8 cellular contexts compared by ENCODE assay signal in genomic region chr5:75510836-75511434, GRCh38. TPM values are rescaled to one million over a fixed set of nuclear protein-coding genes. Genes with fewer than 3 reads are reported as not detected.
A peak's percentile ranks its signal among the peaks of the same experiment; 100 is the strongest.
DNase-seq lines count a peak whose midpoint lies in the region; ATAC-seq and TF ChIP-seq lines count a peak whose summit lies in the region.

No MANE protein-coding gene starts in this region.

- H3K9me3 ChIP-seq in OCI-LY7 (ENCODE audit: low read length), result peaks cover 19% of the 10 kb centered on the region; the same call in 1 of the 2 replicates
- no peaks in the 10 kb centered on the region for H3K9me3 ChIP-seq in heart left ventricle

- POLR2A ChIA-PET in OCI-LY7 (lab: Charles Lee), result interaction anchor here (0.9 to 2.5 kb wide), 4 partner anchors 13 to 1114 kb away, joined by 3 to 9 read pairs (median 4); no protein-coding TSS in a partner anchor
- POLR2A ChIA-PET in activated naive CD8-positive, alpha-beta T cell treated with anti-CD3 and anti-CD28 coated beads, Interleukin-2, amount 10 ng/mL, durations not matched to agents 7 days and 5 days (lab: Charles Lee), result interaction anchor here (1.0 to 1.7 kb wide), 5 partner anchors 174 to 665 kb away, joined by 3 to 10 read pairs (median 7); partner anchors contain the start of genes ANKRD31, HMGCR and POC5

- no peak for TF ChIP-seq POLR2A in heart left ventricle (IDR thresholded peaks at IDR 0.05)

- BruUV-seq in OCI-LY7 (replicated peaks; lab: Mats Ljungman, UMichigan), result no TSS peak

- H3K27ac ChIP-seq in OCI-LY7 (ENCODE audit: low read depth, low read length, poor library complexity, severe bottlenecking) (peak overlapping the region; percentile 54), heart left ventricle (peak overlapping the region; percentile 76 to 94 (median 92))

- peak overlapping the region; percentile 95 for H3K27ac Mint-ChIP-seq in activated naive CD8-positive, alpha-beta T cell treated with anti-CD3 and anti-CD28 coated beads, Interleukin-2, amount 10 ng/mL, durations not matched to agents 7 days and 5 days

- DNase-seq in DMS 273 (lab: John Stamatoyannopoulos, UW; ENCODE audit: unreplicated experiment) (peak; percentile 75), DMS 273 treated with DMSO at 0.1 percent for 48 hours (lab: John Stamatoyannopoulos, UW) (no peak), OCI-LY7 (ENCODE audit: low spot score) (peak; percentile 42), heart left ventricle (peak; percentile 25 to 76 (median 51)), posterior cingulate gyrus (peak in 9 of 10 donors; percentile 15 to 93 (median 45)), DMS79 treated with DMSO at 0.1 percent for 48 hours (lab: John Stamatoyannopoulos, UW) (no peak)
- no peak for DNase-seq in activated naive CD8-positive, alpha-beta T cell treated with anti-CD3 and anti-CD28 coated beads, Interleukin-2, amount 10 ng/mL, durations not matched to agents 7 days and 5 days

- peaks cover 34% of the 10 kb centered on the region for H3K4me1 Mint-ChIP-seq in activated naive CD8-positive, alpha-beta T cell treated with anti-CD3 and anti-CD28 coated beads, Interleukin-2, amount 10 ng/mL, durations not matched to agents 7 days and 5 days

- H3K4me3 ChIP-seq in OCI-LY7 (ENCODE audit: low read depth, low read length, poor library complexity, severe bottlenecking) (peak overlapping the region; percentile 91), heart left ventricle (peak overlapping the region; percentile 71 to 97 (median 84))

- H3K9me2 ChIP-seq in OCI-LY7 (ENCODE audit: insufficient read depth, low read length), result no peaks in the 10 kb centered on the region; the same call in 1 of the 2 replicates

- H3K4me2 ChIP-seq in OCI-LY7 (ENCODE audit: low read length), result peak overlapping the region; percentile 99

- peaks cover 47% of the 10 kb centered on the region for H3K4me1 ChIP-seq in OCI-LY7 (ENCODE audit: insufficient read depth, low read length, poor library complexity, severe bottlenecking)
- H3K4me1 ChIP-seq in heart left ventricle, result peaks cover 4 to 59% (median 38%) of the 10 kb centered on the region in 12 donors

- WGBS in heart left ventricle, 4 donors, result 1% methylated on average over 48 to 54 of the region's 54 CpGs

- CTCF ChIA-PET in OCI-LY7 (lab: Charles Lee; ENCODE audit: unreplicated experiment), result no interaction called here

- no peaks in the 10 kb centered on the region for H3K27me3 ChIP-seq in heart left ventricle

- ATAC-seq in HG02852 (IDR thresholded peaks at IDR 0.05; ENCODE audit: unreplicated experiment), result peak; percentile 32
- ATAC-seq in activated naive CD8-positive, alpha-beta T cell treated with anti-CD3 and anti-CD28 coated beads, Interleukin-2, amount 10 ng/mL, durations not matched to agents 7 days and 5 days (ENCODE audit: low read depth), result peak; percentile 30
- ATAC-seq in heart left ventricle, result peak; percentile 11 to 65 (median 57)

- no peak for TF ChIP-seq CTCF in OCI-LY7 (conservative IDR thresholded peaks at IDR 0.05; ENCODE audit: low read length)
- no peak for TF ChIP-seq CTCF in heart left ventricle (IDR thresholded peaks at IDR 0.05)

- H3K36me3 Mint-ChIP-seq in activated naive CD8-positive, alpha-beta T cell treated with anti-CD3 and anti-CD28 coated beads, Interleukin-2, amount 10 ng/mL, durations not matched to agents 7 days and 5 days, result peaks cover 22% of the 10 kb centered on the region

- H3K79me2 ChIP-seq in OCI-LY7 (ENCODE audit: insufficient read depth, low read depth, low read length), result peaks cover 92% of the 10 kb centered on the region

- no peaks in the 10 kb centered on the region for H3K9me3 Mint-ChIP-seq in activated naive CD8-positive, alpha-beta T cell treated with anti-CD3 and anti-CD28 coated beads, Interleukin-2, amount 10 ng/mL, durations not matched to agents 7 days and 5 days

- H4K20me1 ChIP-seq in OCI-LY7 (ENCODE audit: insufficient read depth, low read length), result peaks cover 16% of the 10 kb centered on the region; the same call in 1 of the 2 replicates

- intact Hi-C loops in OCI-LY7 (cut with micrococcal nuclease; ENCODE audit: unreplicated experiment), result loop anchor here (1.0 to 2.0 kb wide), 2 partner anchors 174 to 206 kb away; partner anchors contain the start of genes HMGCR and POC5
- intact Hi-C loops in heart left ventricle (cut with DNase I), result loop anchor here in 8 of 10 donors (2.0 to 10.0 kb wide), 7 partner anchors 54 to 172 kb away; no protein-coding TSS in a partner anchor
- intact Hi-C loops in posterior cingulate gyrus (cut with DNase I), result loop anchor here (1.0 to 5.0 kb wide), 3 partner anchors 156 to 274 kb away; partner anchors contain the start of gene ANKRD31

- H3K36me3 ChIP-seq in OCI-LY7 (ENCODE audit: insufficient read depth, low read length) (peaks cover 16% of the 10 kb centered on the region), heart left ventricle (no peaks in the 10 kb centered on the region)

- H2AFZ ChIP-seq in OCI-LY7 (ENCODE audit: low read length), result peak overlapping the region; percentile 67; the same call in 1 of the 2 replicates

- H3K4me3 Mint-ChIP-seq in activated naive CD8-positive, alpha-beta T cell treated with anti-CD3 and anti-CD28 coated beads, Interleukin-2, amount 10 ng/mL, durations not matched to agents 7 days and 5 days, result peak overlapping the region; percentile 82

- H3K27me3 Mint-ChIP-seq in activated naive CD8-positive, alpha-beta T cell treated with anti-CD3 and anti-CD28 coated beads, Interleukin-2, amount 10 ng/mL, durations not matched to agents 7 days and 5 days, result no peaks in the 10 kb centered on the region

RNA-seq across cellular contexts. Expression of gene CERT1, which starts 0.5 kb away (rescaled TPM):
- 13.3 and 16.1 TPM in 2 replicates for total RNA-seq in OCI-LY7 (2014; rRNA removed; shearing (Covaris generic))
- 29.9 and 33.6 TPM in 2 replicates for total RNA-seq in OCI-LY7 (2022)
- total RNA-seq in activated naive CD8-positive, alpha-beta T cell treated with anti-CD3 and anti-CD28 coated beads, Interleukin-2, amount 10 ng/mL, durations not matched to agents 7 days and 5 days, result 10 to 100 TPM; 33.9 to 39.3 TPM
- total RNA-seq in heart left ventricle, result 10 to 100 TPM; 16.5 to 57.6 (median 36.2) TPM
- 10 to 100 TPM in 1 of 2 donors, 1 to 10 TPM in 1; 6.7 to 26.5 TPM for polyA plus RNA-seq in heart left ventricle

RNA-seq across cellular contexts. Expression of gene POLK, which starts 0.8 kb away (rescaled TPM):
- total RNA-seq in OCI-LY7 (2014; rRNA removed; shearing (Covaris generic)), result 16.0 and 20.1 TPM in 2 replicates
- 29.5 and 30.0 TPM in 2 replicates for total RNA-seq in OCI-LY7 (2022)
- 10 to 100 TPM; 27.6 to 29.8 TPM for total RNA-seq in activated naive CD8-positive, alpha-beta T cell treated with anti-CD3 and anti-CD28 coated beads, Interleukin-2, amount 10 ng/mL, durations not matched to agents 7 days and 5 days
- total RNA-seq in heart left ventricle, result 10 to 100 TPM; 16.8 to 28.8 (median 24.2) TPM
- 1 to 10 TPM; 5.2 to 9.4 TPM for polyA plus RNA-seq in heart left ventricle

Comparison
In these comparisons a context has a peak if more than half of its experiments do, and no peak if none do; other contexts are left out.
1. DNase-seq: peak in DMS 273 (single experiment), OCI-LY7 (single experiment), heart left ventricle (5 of 5) and posterior cingulate gyrus (9 of 10); none in DMS 273 treated with DMSO at 0.1 percent for 48 hours (single experiment), activated naive CD8-positive, alpha-beta T cell treated with anti-CD3 and anti-CD28 coated beads, Interleukin-2, amount 10 ng/mL, durations not matched to agents 7 days and 5 days (single experiment) and DMS79 treated with DMSO at 0.1 percent for 48 hours (single experiment).
2. Peak in every context shown above with its lines, with median percentiles within 50 percentile points of each other: ATAC-seq.